Comparison of ENCODE assay signal across 9 cellular contexts in the genomic region with DNA sequence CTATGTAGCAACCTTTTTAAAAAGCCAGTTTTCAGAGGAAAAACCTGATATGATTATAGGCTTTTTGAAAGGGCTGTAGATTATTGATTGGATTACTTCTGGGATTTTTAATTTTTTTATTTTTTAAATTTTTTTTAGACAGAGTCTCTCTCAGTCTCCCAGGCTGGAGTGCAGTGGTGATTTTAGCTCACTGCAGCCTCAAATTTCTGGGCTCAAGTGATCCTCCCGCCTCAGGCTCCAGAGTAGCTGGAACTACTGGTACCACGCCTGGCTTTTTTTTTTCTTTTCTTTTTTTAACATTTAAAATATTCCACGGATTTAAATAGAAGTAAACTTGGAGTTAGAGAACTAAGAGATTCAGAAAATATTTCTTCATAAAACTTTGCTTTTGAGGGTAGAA. TPM values are rescaled to one million over a fixed set of nuclear protein-coding genes. Genes with fewer than 3 reads are reported as not detected.
DNase-seq lines count a peak whose midpoint lies in the region; ATAC-seq and TF ChIP-seq lines count a peak whose summit lies in the region.
"Had no signal": no experiment of that assay in that cellular context is flagged by ENCODE, and none has a peak within 500 bp of the region (broad histone marks: within the 10 kb centered on the region; RNA-seq: fewer than 3 reads in every experiment).

No MANE protein-coding gene starts in this region.

- POLR2A ChIA-PET in HEK293T (lab: Yijun Ruan, JAX): interaction anchor here (0.8 to 2.0 kb wide), 3 partner anchors 9 to 63 kb away, joined by 3 to 13 read pairs (median 9); partner anchors contain the start of gene GCFC2

- ATAC-seq in heart right ventricle (no peak), upper lobe of right lung (no peak), GM18502 (IDR thresholded peaks at IDR 0.05; ENCODE audit: poor library complexity, unreplicated experiment) (no peak)

- H3K27me3 ChIP-seq in heart right ventricle: no peaks in the 10 kb centered on the region
- H3K27me3 ChIP-seq in right atrium auricular region: no peaks in the 10 kb centered on the region
- H3K27me3 ChIP-seq in iPS-18a (ENCODE audit: control insufficient read depth, insufficient read depth, low read length): no peaks in the 10 kb centered on the region
- H3K27me3 ChIP-seq in upper lobe of right lung: no peaks in the 10 kb centered on the region

- H3K9ac ChIP-seq in iPS-18a (ENCODE audit: low read length): peak overlapping the region; percentile 96

- H3K9me3 ChIP-seq in heart right ventricle (no peaks in the 10 kb centered on the region), right atrium auricular region (no peaks in the 10 kb centered on the region), iPS-18a (ENCODE audit: control insufficient read depth, low read depth, low read length) (no peaks in the 10 kb centered on the region), upper lobe of right lung (no peaks in the 10 kb centered on the region)

- CTCF ChIA-PET in HEK293T (lab: Yijun Ruan, JAX): no interaction called here

- H3K4me1 ChIP-seq in heart right ventricle (peaks cover 0 to 29% (median 19%) of the 10 kb centered on the region in 9 donors), right atrium auricular region (peaks cover 0 to 15% of the 10 kb centered on the region in 2 donors), iPS-18a (ENCODE audit: control insufficient read depth, low read depth, low read length) (peaks cover 4% of the 10 kb centered on the region), upper lobe of right lung (peaks cover 11% of the 10 kb centered on the region)

- intact Hi-C loops in heart right ventricle (cut with DNase I) (loop anchor here in 1 of 10 donors (10.0 kb wide), 1 partner anchor 67 kb away; the partner anchor contains the start of gene GCFC2), upper lobe of right lung (cut with DNase I) (no loop called here)

- 81 to 84% methylated on average over 3 of the region's 3 CpGs for WGBS in heart right ventricle, 2 donors

- TF ChIP-seq CTCF in heart right ventricle (IDR thresholded peaks at IDR 0.05) (no peak), right atrium auricular region (IDR thresholded peaks at IDR 0.05) (no peak), upper lobe of right lung (IDR thresholded peaks at IDR 0.05) (no peak)

- H3K36me3 ChIP-seq in heart right ventricle (peaks cover 0 to 47% (median 20%) of the 10 kb centered on the region in 9 donors), right atrium auricular region (peaks cover 18% of the 10 kb centered on the region), iPS-18a (ENCODE audit: control insufficient read depth, low read depth, low read length) (peaks cover 39% of the 10 kb centered on the region), upper lobe of right lung (peaks cover 37% of the 10 kb centered on the region)

- DNase-seq in heart right ventricle (no peak), right atrium auricular region (ENCODE audit: low spot score) (no peak), upper lobe of right lung (no peak), HEK293T (ENCODE audit: extremely low spot score) (no peak), islet precursor cell (no peak)
- peak; percentile 4 to 13 for DNase-seq in activated CD4-positive, alpha-beta T cell treated with anti-CD3 and anti-CD28 coated beads, Interleukin-2, amount 50 U/mL, for 48 hours
- DNase-seq: amniotic stem cell had no signal

- peak overlapping the region in 8 of 10 donors; percentile 52 to 99 (median 89) for H3K4me3 ChIP-seq in heart right ventricle
- H3K4me3 ChIP-seq in right atrium auricular region: no peak overlapping the region
- peak overlapping the region; percentile 96 for H3K4me3 ChIP-seq in iPS-18a (ENCODE audit: low read length)
- H3K4me3 ChIP-seq in upper lobe of right lung: peak overlapping the region; percentile 77

- no peak overlapping the region for H3K27ac ChIP-seq in heart right ventricle
- H3K27ac ChIP-seq in right atrium auricular region: no peak overlapping the region
- peak overlapping the region; percentile 78 for H3K27ac ChIP-seq in iPS-18a (ENCODE audit: low read length)
- peak overlapping the region; percentile 82 for H3K27ac ChIP-seq in upper lobe of right lung

TF ChIP-seq in HEK293T, 16 proteins besides CTCF, POLR2A, EP300 and RAD21:
- TF ChIP-seq FOXA1 (IDR thresholded peaks at IDR 0.05) (no peak), FOXM1 (IDR thresholded peaks at IDR 0.05; ENCODE audit: borderline replicate concordance) (no peak), HDGF (IDR thresholded peaks at IDR 0.05; ENCODE audit: borderline replicate concordance) (no peak), LEF1 (IDR thresholded peaks at IDR 0.05; ENCODE audit: borderline replicate concordance) (no peak), ELF4 (IDR thresholded peaks at IDR 0.05) (no peak), ZNF384 (IDR thresholded peaks at IDR 0.05) (no peak), SUZ12 (IDR thresholded peaks at IDR 0.05) (no peak), NFRKB (IDR thresholded peaks at IDR 0.05) (no peak), BHLHE40 (IDR thresholded peaks at IDR 0.05; ENCODE audit: borderline replicate concordance) (no peak), L3MBTL2 (conservative IDR thresholded peaks at IDR 0.05) (no peak)
TF ChIP-seq in HEK293T: peak in this region for 0.

RNA-seq across cellular contexts. Expression of gene MRPL19, which starts 1.2 kb away (rescaled TPM):
- 10 to 100 TPM; 43.0 to 70.7 (median 64.1) TPM for total RNA-seq in heart right ventricle
- polyA plus RNA-seq in heart right ventricle: 10 to 100 TPM; 12.2 to 21.9 TPM
- 10 to 100 TPM; 17.3 to 51.8 TPM for total RNA-seq in right atrium auricular region
- 41.0 TPM for total RNA-seq in upper lobe of right lung

Comparison
In these comparisons a context has a peak if more than half of its experiments do, and no peak if none do; other contexts are left out.
1. H3K4me3 ChIP-seq: peak in heart right ventricle (8 of 10), iPS-18a (single experiment) and upper lobe of right lung (single experiment); none in right atrium auricular region (0 of 2).
2. DNase-seq: peak in activated CD4-positive, alpha-beta T cell treated with anti-CD3 and anti-CD28 coated beads, Interleukin-2, amount 50 U/mL, for 48 hours (2 of 2); none in heart right ventricle (0 of 2), right atrium auricular region (single experiment), upper lobe of right lung (single experiment), HEK293T (single experiment) and islet precursor cell (single experiment).
3. H3K27ac ChIP-seq: peak in iPS-18a (single experiment) and upper lobe of right lung (single experiment); none in heart right ventricle (0 of 10) and right atrium auricular region (0 of 2).